19 cellular contexts compared by ENCODE assay signal in the genomic region with DNA sequence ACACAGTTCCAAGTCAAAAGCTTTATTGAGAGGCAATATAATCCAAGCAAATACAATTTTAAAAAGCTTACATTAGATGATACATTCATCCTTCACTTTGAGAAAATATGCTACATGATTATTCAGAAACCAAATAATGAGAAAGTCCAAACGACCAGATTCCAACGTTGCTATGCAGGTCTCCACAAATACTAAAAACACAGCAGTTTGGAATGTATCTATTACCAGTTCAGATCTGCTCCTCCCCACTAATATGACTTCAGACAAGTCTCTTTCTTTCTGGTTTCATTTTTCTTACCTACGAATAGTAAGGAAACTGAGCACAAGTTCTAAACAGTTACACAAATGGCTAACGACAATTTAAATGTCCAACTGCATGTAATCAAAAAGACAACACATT. TPM values are rescaled to one million over a fixed set of nuclear protein-coding genes. Genes with fewer than 3 reads are reported as not detected.
DNase-seq lines count a peak whose midpoint lies in the region; ATAC-seq, FAIRE-seq and TF ChIP-seq lines count a peak whose summit lies in the region.
"Had no signal": no experiment of that assay in that cellular context is flagged by ENCODE, and none has a peak within 500 bp of the region (broad histone marks: within the 10 kb centered on the region; RNA-seq: fewer than 3 reads in every experiment).

No MANE protein-coding gene starts in this region.

- SMC1A ChIA-PET in GM12878 (lab: Charles Lee; ENCODE audit: uncharacterized antibody, unreplicated experiment) = no interaction called here

- in situ Hi-C loops in GM12878 (cut with MboI) = loop anchor here (25.0 kb wide), 1 partner anchor 1780 kb away; no protein-coding TSS in a partner anchor

- WGBS in GM12878 (ENCODE audit: insufficient coverage, insufficient replicate concordance, low lambda C conversion rate, missing lambda C conversion rate) = 80% methylated on average over 4 of the region's 4 CpGs
- 43 to 69% methylated on average over 4 of the region's 4 CpGs for WGBS in sigmoid colon, 2 donors
- 67 to 80% (median 75%) methylated on average over 4 of the region's 4 CpGs for WGBS in heart left ventricle, 4 donors

- no peak for FAIRE-seq in GM12878 (lab: Jason Lieb, UNC)
- FAIRE-seq: A204.1, endothelial cell of umbilical vein had no signal

- ATAC-seq in GM12878 = peak; percentile 20; the same call in 1 of the 3 replicates
- ATAC-seq in heart left ventricle = no peak
- ATAC-seq in left cardiac atrium = no peak
- ATAC-seq: HCT116; stimulated activated naive B cell treated with anti-CD40 and anti-IgM and Interleukin-4, amounts not matched to agents 10 μg/mL and 1 μg/mL and 100 μg/mL, for 72 hours; upper lobe of right lung had no signal

- H3K79me2 ChIP-seq in GM12878 (ENCODE audit: control insufficient read depth, insufficient read depth, low read length) = peaks cover 27% of the 10 kb centered on the region

- no peak for TF ChIP-seq CTCF in GM12878 (IDR thresholded peaks at IDR 0.05 in 2 of 3, conservative IDR thresholded peaks at IDR 0.05 in 1 of 3; ENCODE audit: control insufficient read depth in 2 of 3, extremely low read depth in 1 of 3, insufficient read depth in 1 of 3, low read depth in 3 of 3, low read length in 3 of 3)
- no peak for TF ChIP-seq CTCF in sigmoid colon (IDR thresholded peaks at IDR 0.05)
- no peak for TF ChIP-seq CTCF in heart left ventricle (IDR thresholded peaks at IDR 0.05)

- H3K27ac Mint-ChIP-seq in activated naive CD8-positive, alpha-beta T cell = no peak overlapping the region
- H3K27ac Mint-ChIP-seq in activated naive CD8-positive, alpha-beta T cell treated with anti-CD3 and anti-CD28 coated beads for 36 hours = no peak overlapping the region
- H3K27ac Mint-ChIP-seq: neural progenitor cell; stimulated activated naive B cell treated with anti-CD40 and anti-IgM and Interleukin-4, amounts not matched to agents 10 μg/mL and 1 μg/mL and 100 μg/mL, for 72 hours had no signal

- RAD21 ChIA-PET in GM12878 (lab: Charles Lee; ENCODE audit: unreplicated experiment) = no interaction called here

- H3K36me3 ChIP-seq in GM12878 (ENCODE audit: control insufficient read depth in 2 of 2, insufficient read depth in 2 of 2, low read length in 1 of 2) (peaks cover 0 to 5% of the 10 kb centered on the region in 2 experiments; a peak in 1 of 4 replicates), sigmoid colon (peaks cover 0 to 7% (median 2%) of the 10 kb centered on the region in 4 donors), heart left ventricle (peaks cover 0 to 35% (median 8%) of the 10 kb centered on the region in 9 donors)
- H3K36me3 ChIP-seq: neural progenitor cell had no signal

- H3K9me3 Mint-ChIP-seq in activated naive CD8-positive, alpha-beta T cell (ENCODE audit: low read depth) = no peaks in the 10 kb centered on the region
- no peaks in the 10 kb centered on the region for H3K9me3 Mint-ChIP-seq in activated naive CD8-positive, alpha-beta T cell treated with anti-CD3 and anti-CD28 coated beads for 36 hours

- TF ChIP-seq POLR2A in GM12878 (IDR thresholded peaks at IDR 0.05; ENCODE audit: low read depth, low read length) (no peak), sigmoid colon (IDR thresholded peaks at IDR 0.05) (no peak), heart left ventricle (IDR thresholded peaks at IDR 0.05) (no peak)

- H3K4me2 ChIP-seq in GM12878 (ENCODE audit: control insufficient read depth, insufficient read depth) = no peak overlapping the region
- H3K4me2 ChIP-seq: neural progenitor cell had no signal

- no peaks in the 10 kb centered on the region for H3K27me3 Mint-ChIP-seq in activated naive CD8-positive, alpha-beta T cell
- no peaks in the 10 kb centered on the region for H3K27me3 Mint-ChIP-seq in activated naive CD8-positive, alpha-beta T cell treated with anti-CD3 and anti-CD28 coated beads for 36 hours
- H3K27me3 Mint-ChIP-seq: stimulated activated naive B cell treated with anti-CD40 and anti-IgM and Interleukin-4, amounts not matched to agents 10 μg/mL and 1 μg/mL and 100 μg/mL, for 72 hours had no signal

- H4K20me1 ChIP-seq in GM12878 (ENCODE audit: control insufficient read depth, insufficient read depth) = no peaks in the 10 kb centered on the region

- H3K27ac ChIP-seq in GM12878 (ENCODE audit: control insufficient read depth, insufficient read depth) = no peak overlapping the region
- peak overlapping the region in 1 of 4 donors; percentile 4 for H3K27ac ChIP-seq in sigmoid colon
- H3K27ac ChIP-seq in heart left ventricle = no peak overlapping the region
- H3K27ac ChIP-seq: neural progenitor cell, upper lobe of right lung, WERI-Rb-1 had no signal

- no peak for TF ChIP-seq RAD21 in GM12878 (IDR thresholded peaks at IDR 0.05; ENCODE audit: insufficient read depth, low read depth, low read length)

- peaks cover 2% of the 10 kb centered on the region; the same call in 2 of the 3 replicates for H3K9me3 ChIP-seq in GM12878 (replicated peaks; ENCODE audit: control insufficient read depth, insufficient read depth, low read length)
- no peaks in the 10 kb centered on the region for H3K9me3 ChIP-seq in sigmoid colon
- no peaks in the 10 kb centered on the region for H3K9me3 ChIP-seq in heart left ventricle
- H3K9me3 ChIP-seq: Caco-2, upper lobe of right lung had no signal

- H3K4me3 Mint-ChIP-seq in activated naive CD8-positive, alpha-beta T cell = peak overlapping the region; percentile 8
- H3K4me3 Mint-ChIP-seq in activated naive CD8-positive, alpha-beta T cell treated with anti-CD3 and anti-CD28 coated beads for 36 hours = no peak overlapping the region
- H3K4me3 Mint-ChIP-seq: neural progenitor cell; stimulated activated naive B cell treated with anti-CD40 and anti-IgM and Interleukin-4, amounts not matched to agents 10 μg/mL and 1 μg/mL and 100 μg/mL, for 72 hours had no signal

- H2AFZ ChIP-seq in GM12878 (ENCODE audit: control insufficient read depth, low read depth, low read length) = no peak overlapping the region
- H2AFZ ChIP-seq: neural progenitor cell had no signal

- H3K4me1 ChIP-seq in GM12878 (ENCODE audit: control insufficient read depth, insufficient read depth, low read length) = no peaks in the 10 kb centered on the region
- H3K4me1 ChIP-seq in sigmoid colon = peaks cover 0 to 33% (median 13%) of the 10 kb centered on the region in 4 donors
- peaks cover 0 to 5% (median 0%) of the 10 kb centered on the region in 12 donors for H3K4me1 ChIP-seq in heart left ventricle
- H3K4me1 ChIP-seq: Caco-2, neural progenitor cell, upper lobe of right lung had no signal

- H3K9ac ChIP-seq in GM12878 (ENCODE audit: control insufficient read depth, insufficient read depth, low read length) = no peak overlapping the region
- H3K9ac ChIP-seq: neural progenitor cell had no signal

- H3K36me3 Mint-ChIP-seq in activated naive CD8-positive, alpha-beta T cell = peaks cover 27% of the 10 kb centered on the region
- peaks cover 56% of the 10 kb centered on the region for H3K36me3 Mint-ChIP-seq in activated naive CD8-positive, alpha-beta T cell treated with anti-CD3 and anti-CD28 coated beads for 36 hours

- no peak overlapping the region for H3K4me3 ChIP-seq in GM12878
- peak overlapping the region in 1 of 4 donors; percentile 10 for H3K4me3 ChIP-seq in sigmoid colon
- no peak overlapping the region for H3K4me3 ChIP-seq in heart left ventricle
- H3K4me3 ChIP-seq: neural progenitor cell, upper lobe of right lung had no signal

- H3K4me1 Mint-ChIP-seq in activated naive CD8-positive, alpha-beta T cell (ENCODE audit: low read depth) = peaks cover 56% of the 10 kb centered on the region
- H3K4me1 Mint-ChIP-seq in activated naive CD8-positive, alpha-beta T cell treated with anti-CD3 and anti-CD28 coated beads for 36 hours = peaks cover 35% of the 10 kb centered on the region
- H3K4me1 Mint-ChIP-seq: neural progenitor cell had no signal

- no peak for DNase-seq in activated naive CD8-positive, alpha-beta T cell treated with anti-CD3 and anti-CD28 coated beads for 36 hours
- DNase-seq in GM12878 (ENCODE audit: low read depth, low spot score) (no peak), fibroblast of the conjunctiva (ENCODE audit: low read depth) (peak; percentile 4), sigmoid colon (no peak), heart left ventricle (no peak), left cardiac atrium (no peak), NCI-H2171 treated with DMSO at 0.1 percent for 48 hours (lab: John Stamatoyannopoulos, UW) (no peak)
- DNase-seq: Caco-2; NCI-H1694; NCI-H524; stimulated activated naive B cell treated with anti-CD40 and anti-IgM and Interleukin-4, amounts not matched to agents 10 μg/mL and 1 μg/mL and 100 μg/mL, for 72 hours; SW 1271; upper lobe of right lung; WERI-Rb-1 had no signal

- H3K27me3 ChIP-seq in GM12878 (replicated peaks in 1 of 2; ENCODE audit: control insufficient read depth in 2 of 2, insufficient read depth in 2 of 2, low read length in 1 of 2) = no peaks in the 10 kb centered on the region
- no peaks in the 10 kb centered on the region for H3K27me3 ChIP-seq in sigmoid colon
- no peaks in the 10 kb centered on the region for H3K27me3 ChIP-seq in heart left ventricle
- H3K27me3 ChIP-seq: neural progenitor cell, upper lobe of right lung had no signal

- no TSS peak for BruUV-seq in GM12878 (replicated peaks; lab: Mats Ljungman, UMichigan)

- POLR2A ChIA-PET in GM12878 (lab: Charles Lee) = interaction anchor here (0.7 kb wide), 2 partner anchors 8 to 47 kb away, joined by 3 to 4 read pairs; no protein-coding TSS in a partner anchor

- intact Hi-C loops in GM12878 (cut with micrococcal nuclease; ENCODE audit: unreplicated experiment) = no loop called here
- intact Hi-C loops in sigmoid colon (cut with DNase I) = no loop called here
- intact Hi-C loops in heart left ventricle (cut with DNase I) = no loop called here
- intact Hi-C loops in left cardiac atrium (cut with DNase I) = no loop called here

- CTCF ChIA-PET in GM12878 (lab: Yijun Ruan, JAX) = no interaction called here

- TF ChIP-seq EP300 in GM12878 (IDR thresholded peaks at IDR 0.05; ENCODE audit: borderline replicate concordance in 1 of 2, control insufficient read depth in 1 of 2, low read depth in 2 of 2, low read length in 2 of 2) (no peak), sigmoid colon (IDR thresholded peaks at IDR 0.05) (no peak)

RNA-seq across cellular contexts. Expression of a gene that starts 9.5 kb away (rescaled TPM):
- total RNA-seq in activated naive CD8-positive, alpha-beta T cell treated with anti-CD3 and anti-CD28 coated beads for 36 hours = 10 to 100 TPM; 34.3 to 34.8 TPM
- 38.8 and 44.1 TPM in 2 replicates for total RNA-seq in GM12878 (2013; cell fraction: nucleolus; rRNA removed)
- total RNA-seq in GM12878 (2014; rRNA removed) = 13.6 and 15.4 TPM in 2 replicates
- 8.2 and 9.4 TPM in 2 replicates for total RNA-seq in GM12878 (2014; rRNA removed; fragmentation: Illumina TruSeq; extraction: Trizol)
- 19.3 and 22.2 TPM in 2 replicates for total RNA-seq in GM12878 (2021)
- 2.8 TPM for polyA plus RNA-seq in GM12878 (2011; ENCODE audit: low read depth)
- polyA plus RNA-seq in GM12878 (2011; rRNA removed) = 9.1 and 10.4 TPM in 2 replicates
- 3.8 and 4.1 TPM in 2 replicates for polyA plus RNA-seq in GM12878 (2011; cell fraction: cytosol; rRNA removed)
- 6.7 and 7.2 TPM in 2 replicates for polyA plus RNA-seq in GM12878 (2011; cell fraction: nucleus; rRNA removed)
- polyA plus RNA-seq in GM12878 (2012) = 8.4 and 10.5 TPM in 2 replicates
- polyA plus RNA-seq in GM12878 (2014; fragmentation: Illumina TruSeq; extraction: Trizol) = 12.7 and 14.8 TPM in 2 replicates
- 1 to 10 TPM; 1.0 to 2.4 TPM for polyA plus RNA-seq in GM12878 (2014; fragmentation: Nextera tagmentation; extraction: Ambion mirVana)
- polyA plus RNA-seq in GM12878 (2014; rRNA removed) = 10.2 and 10.3 TPM in 2 replicates
- 1 to 10 TPM; 8.2 to 10.0 TPM for polyA plus RNA-seq in GM12878 (2016; fragmentation: Nextera tagmentation; extraction: Ambion mirVana)
- polyA minus RNA-seq in GM12878 (2011; rRNA and poly(A)+ RNA removed) = 5.5 and 6.6 TPM in 2 replicates
- polyA minus RNA-seq in GM12878 (2011; cell fraction: cytosol; rRNA and poly(A)+ RNA removed) = 4.1 and 6.9 TPM in 2 replicates
- polyA minus RNA-seq in GM12878 (2011; cell fraction: nucleus; rRNA and poly(A)+ RNA removed) = 22.6 and 35.7 TPM in 2 replicates
- total RNA-seq in sigmoid colon = 10 to 100 TPM; 26.9 to 27.5 (median 27.2) TPM
- 1 to 10 TPM; 4.6 to 5.6 (median 4.8) TPM for polyA plus RNA-seq in sigmoid colon
- 10 to 100 TPM in 8 of 9 donors, 1 to 10 TPM in 1; 9.9 to 14.0 (median 12.8) TPM for total RNA-seq in heart left ventricle
- 1 to 10 TPM; 1.6 to 7.4 TPM for polyA plus RNA-seq in heart left ventricle
- total RNA-seq in left cardiac atrium = 10 to 100 TPM in 1 of 2 donors, 1 to 10 TPM in 1; 9.9 to 14.5 TPM
